In genomic region chrX:119790977-119791436, GRCh38 we compare ENCODE assay signal across 8 cellular contexts. TPM values are rescaled to one million over a fixed set of nuclear protein-coding genes. Genes with fewer than 3 reads are reported as not detected.
DNase-seq lines count a peak whose midpoint lies in the region; ATAC-seq and TF ChIP-seq lines count a peak whose summit lies in the region.

No MANE protein-coding gene starts in this region.

- peak; percentile 24 for ATAC-seq in GM18868 (IDR thresholded peaks at IDR 0.05; ENCODE audit: unreplicated experiment)
- peak; percentile 24 for ATAC-seq in HG03159 (IDR thresholded peaks at IDR 0.05; ENCODE audit: unreplicated experiment)
- ATAC-seq in SK-N-SH treated with all-trans-retinoic acid at 6 μM for 48 hours = peak; percentile 48

- CTCF ChIA-PET in AG04450 (lab: Charles Lee) = interaction anchor here (0.5 to 1.8 kb wide), 3 partner anchors 37 to 279 kb away, joined by 3 to 4 read pairs (median 3); partner anchors contain the start of gene UPF3B

- no peaks in the 10 kb centered on the region for H3K9me3 Mint-ChIP-seq in brain

- DNase-seq in AG04450 (ENCODE audit: low read depth, low spot score) (no peak), iris pigment epithelial cell (ENCODE audit: low read depth) (peak; percentile 41), A172 (ENCODE audit: low spot score) (no peak)
- DNase-seq in stimulated activated CD4-positive, alpha-beta T cell treated with anti-CD3 and anti-CD28 coated beads, Interleukin-1b, Interleukin-23, amount 100 ng/mL, for 4 hours (ENCODE audit: low read depth in 2 of 2) = peak; percentile 21 to 35

- peak overlapping the region; percentile 75 for H3K27ac ChIP-seq in AG04450 (ENCODE audit: low read depth, low read length)

- TF ChIP-seq CTCF in AG04450 (IDR thresholded peaks at IDR 0.05; ENCODE audit: low read depth, low read length) = no peak; the same call in 1 of the 2 replicates
- TF ChIP-seq CTCF in brain (conservative IDR thresholded peaks at IDR 0.05) = peak in 1 of 2 experiments; percentile 14

- peaks cover 35% of the 10 kb centered on the region for H3K4me1 Mint-ChIP-seq in brain

- peak overlapping the region; percentile 95 to 99 (median 97) for H3K27ac Mint-ChIP-seq in brain

- H3K27me3 Mint-ChIP-seq in brain = peaks cover 14% of the 10 kb centered on the region

- H3K36me3 Mint-ChIP-seq in brain = peaks cover 35% of the 10 kb centered on the region

- no peaks in the 10 kb centered on the region for H3K27me3 ChIP-seq in AG04450 (ENCODE audit: control insufficient read depth, insufficient read depth, low read length)

- POLR2A ChIA-PET in AG04450 (lab: Yijun Ruan, JAX) = interaction anchor here (0.5 to 1.9 kb wide), 14 partner anchors 11 to 460 kb away, joined by 3 to 28 read pairs (median 4); partner anchors contain the start of genes NDUFA1, RNF113A, SOWAHD and UPF3B

- peak overlapping the region; percentile 75 for H3K4me3 ChIP-seq in AG04450 (ENCODE audit: low read depth, low read length)

- peak overlapping the region; percentile 90 to 96 (median 94) for H3K4me3 Mint-ChIP-seq in brain

- H3K9me3 ChIP-seq in AG04450 (ENCODE audit: control insufficient read depth, insufficient read depth, low read length) = no peaks in the 10 kb centered on the region

TF ChIP-seq in SK-N-SH treated with all-trans-retinoic acid at 6 μM for 48 hours, 23 proteins besides CTCF, POLR2A, EP300 and RAD21:
- no peak for TF ChIP-seq ESRRG (CRISPR knock-in tag; IDR thresholded peaks at IDR 0.05)
- TF ChIP-seq CREB5 (CRISPR knock-in tag; IDR thresholded peaks at IDR 0.05; ENCODE audit: low read depth) = no peak
- no peak for TF ChIP-seq PPARA (CRISPR knock-in tag; IDR thresholded peaks at IDR 0.05; ENCODE audit: borderline replicate concordance)
- TF ChIP-seq ZNF8 (CRISPR knock-in tag; IDR thresholded peaks at IDR 0.05) = no peak
- TF ChIP-seq POU6F1 (CRISPR knock-in tag; IDR thresholded peaks at IDR 0.05; ENCODE audit: borderline replicate concordance, low read depth) = no peak
- no peak for TF ChIP-seq ZC3H10 (CRISPR knock-in tag; IDR thresholded peaks at IDR 0.05)
- no peak for TF ChIP-seq OSR1 (CRISPR knock-in tag; IDR thresholded peaks at IDR 0.05)
- TF ChIP-seq ARNTL (CRISPR knock-in tag; IDR thresholded peaks at IDR 0.05; ENCODE audit: borderline replicate concordance, low read depth) = no peak
- no peak for TF ChIP-seq ZNF70 (CRISPR knock-in tag; IDR thresholded peaks at IDR 0.05)
- TF ChIP-seq TCF4 (CRISPR knock-in tag; IDR thresholded peaks at IDR 0.05; ENCODE audit: borderline replicate concordance) = no peak
- TF ChIP-seq, protein P1, sequence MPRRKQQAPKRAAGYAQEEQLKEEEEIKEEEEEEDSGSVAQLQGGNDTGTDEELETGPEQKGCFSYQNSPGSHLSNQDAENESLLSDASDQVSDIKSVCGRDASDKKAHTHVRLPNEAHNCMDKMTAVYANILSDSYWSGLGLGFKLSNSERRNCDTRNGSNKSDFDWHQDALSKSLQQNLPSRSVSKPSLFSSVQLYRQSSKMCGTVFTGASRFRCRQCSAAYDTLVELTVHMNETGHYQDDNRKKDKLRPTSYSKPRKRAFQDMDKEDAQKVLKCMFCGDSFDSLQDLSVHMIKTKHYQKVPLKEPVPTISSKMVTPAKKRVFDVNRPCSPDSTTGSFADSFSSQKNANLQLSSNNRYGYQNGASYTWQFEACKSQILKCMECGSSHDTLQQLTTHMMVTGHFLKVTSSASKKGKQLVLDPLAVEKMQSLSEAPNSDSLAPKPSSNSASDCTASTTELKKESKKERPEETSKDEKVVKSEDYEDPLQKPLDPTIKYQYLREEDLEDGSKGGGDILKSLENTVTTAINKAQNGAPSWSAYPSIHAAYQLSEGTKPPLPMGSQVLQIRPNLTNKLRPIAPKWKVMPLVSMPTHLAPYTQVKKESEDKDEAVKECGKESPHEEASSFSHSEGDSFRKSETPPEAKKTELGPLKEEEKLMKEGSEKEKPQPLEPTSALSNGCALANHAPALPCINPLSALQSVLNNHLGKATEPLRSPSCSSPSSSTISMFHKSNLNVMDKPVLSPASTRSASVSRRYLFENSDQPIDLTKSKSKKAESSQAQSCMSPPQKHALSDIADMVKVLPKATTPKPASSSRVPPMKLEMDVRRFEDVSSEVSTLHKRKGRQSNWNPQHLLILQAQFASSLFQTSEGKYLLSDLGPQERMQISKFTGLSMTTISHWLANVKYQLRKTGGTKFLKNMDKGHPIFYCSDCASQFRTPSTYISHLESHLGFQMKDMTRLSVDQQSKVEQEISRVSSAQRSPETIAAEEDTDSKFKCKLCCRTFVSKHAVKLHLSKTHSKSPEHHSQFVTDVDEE (CRISPR knock-in tag; IDR thresholded peaks at IDR 0.05) = no peak
- TF ChIP-seq CSDC2 (CRISPR knock-in tag; IDR thresholded peaks at IDR 0.05) = no peak
- no peak for TF ChIP-seq RARB (CRISPR knock-in tag; IDR thresholded peaks at IDR 0.05)
- no peak for TF ChIP-seq GLIS3 (CRISPR knock-in tag; IDR thresholded peaks at IDR 0.05)
- TF ChIP-seq TOX (CRISPR knock-in tag; IDR thresholded peaks at IDR 0.05; ENCODE audit: borderline replicate concordance) = no peak
- TF ChIP-seq, protein P2, sequence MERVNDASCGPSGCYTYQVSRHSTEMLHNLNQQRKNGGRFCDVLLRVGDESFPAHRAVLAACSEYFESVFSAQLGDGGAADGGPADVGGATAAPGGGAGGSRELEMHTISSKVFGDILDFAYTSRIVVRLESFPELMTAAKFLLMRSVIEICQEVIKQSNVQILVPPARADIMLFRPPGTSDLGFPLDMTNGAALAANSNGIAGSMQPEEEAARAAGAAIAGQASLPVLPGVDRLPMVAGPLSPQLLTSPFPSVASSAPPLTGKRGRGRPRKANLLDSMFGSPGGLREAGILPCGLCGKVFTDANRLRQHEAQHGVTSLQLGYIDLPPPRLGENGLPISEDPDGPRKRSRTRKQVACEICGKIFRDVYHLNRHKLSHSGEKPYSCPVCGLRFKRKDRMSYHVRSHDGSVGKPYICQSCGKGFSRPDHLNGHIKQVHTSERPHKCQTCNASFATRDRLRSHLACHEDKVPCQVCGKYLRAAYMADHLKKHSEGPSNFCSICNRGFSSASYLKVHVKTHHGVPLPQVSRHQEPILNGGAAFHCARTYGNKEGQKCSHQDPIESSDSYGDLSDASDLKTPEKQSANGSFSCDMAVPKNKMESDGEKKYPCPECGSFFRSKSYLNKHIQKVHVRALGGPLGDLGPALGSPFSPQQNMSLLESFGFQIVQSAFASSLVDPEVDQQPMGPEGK (CRISPR knock-in tag; IDR thresholded peaks at IDR 0.05; ENCODE audit: borderline replicate concordance) = no peak
- no peak for TF ChIP-seq ZFP3 (CRISPR knock-in tag; IDR thresholded peaks at IDR 0.05)
- no peak for TF ChIP-seq CSRNP3 (CRISPR knock-in tag; IDR thresholded peaks at IDR 0.05)

RNA-seq across cellular contexts. Expression of gene RPL39, which starts 0.4 kb away (rescaled TPM):
- 1,814 and 2,333 TPM in 2 replicates for polyA plus RNA-seq in AG04450 (2011; rRNA removed)
- polyA minus RNA-seq in AG04450 (2011; rRNA and poly(A)+ RNA removed) = 142 and 301 TPM in 2 replicates
- 3,679 TPM for polyA plus RNA-seq in brain (ENCODE audit: insufficient read depth, low read depth, low replicate concordance)
- 1,038 and 3,069 TPM in 2 replicates for total RNA-seq in A172 (2014; rRNA removed; shearing (Covaris generic))

RNA-seq across cellular contexts. Expression of gene SOWAHD, which starts 32.6 kb away (rescaled TPM):
- polyA plus RNA-seq in AG04450 (2011; rRNA removed) = 0.25 and 0.31 TPM in 2 replicates
- 0.14 and 0.17 TPM in 2 replicates for polyA minus RNA-seq in AG04450 (2011; rRNA and poly(A)+ RNA removed)
- polyA plus RNA-seq in brain (ENCODE audit: insufficient read depth, low read depth, low replicate concordance) = 0.20 TPM
- 0.72 TPM in 1 of 2 replicates, not detected in the other for total RNA-seq in A172 (2014; rRNA removed; shearing (Covaris generic))

Comparison
In these comparisons a context has a peak if more than half of its experiments do, and no peak if none do; other contexts are left out.
1. DNase-seq: peak in iris pigment epithelial cell (single experiment) and stimulated activated CD4-positive, alpha-beta T cell treated with anti-CD3 and anti-CD28 coated beads, Interleukin-1b, Interleukin-23, amount 100 ng/mL, for 4 hours (2 of 2); none in AG04450 (single experiment) and A172 (single experiment).
2. Peak in every context shown above with its lines, with median percentiles within 50 percentile points of each other: ATAC-seq.